22 cellular contexts compared by ENCODE assay signal in the genomic region with DNA sequence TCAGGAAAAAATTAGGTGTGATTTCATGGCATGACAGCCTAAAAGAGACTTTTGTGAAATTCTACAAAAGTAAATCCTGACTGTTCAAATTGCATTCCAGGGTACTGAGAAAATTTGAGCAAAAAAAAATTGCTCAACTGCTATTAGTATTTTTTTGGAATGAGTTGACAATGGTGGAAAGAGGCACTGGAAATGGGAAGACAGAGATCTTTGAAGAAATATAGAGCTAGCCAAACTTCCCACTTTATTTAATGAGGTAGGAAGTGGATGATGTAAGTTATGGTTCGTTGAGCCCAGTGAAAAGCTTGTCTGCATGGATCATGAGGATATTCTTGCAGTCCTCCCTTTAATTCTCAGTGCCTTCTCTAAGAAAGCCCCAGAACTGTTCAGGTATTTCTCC.
A peak's percentile ranks its signal among the peaks of the same experiment; 100 is the strongest.
DNase-seq lines count a peak whose midpoint lies in the region; ATAC-seq, FAIRE-seq and TF ChIP-seq lines count a peak whose summit lies in the region.
"Had no signal": no experiment of that assay in that cellular context is flagged by ENCODE, and none has a peak within 500 bp of the region (broad histone marks: within the 10 kb centered on the region; RNA-seq: fewer than 3 reads in every experiment).

No MANE protein-coding gene starts in this region.

- peaks cover 40% of the 10 kb centered on the region for H3K4me1 Mint-ChIP-seq in nephron progenitor cell

- intact Hi-C loops in Right ventricle myocardium superior (cut with DNase I): no loop called here

- peaks cover 25% of the 10 kb centered on the region for H3K36me3 Mint-ChIP-seq in nephron progenitor cell (ENCODE audit: low read depth)

- H3K36me3 ChIP-seq in right atrium auricular region: peaks cover 18% of the 10 kb centered on the region
- H3K36me3 ChIP-seq in HAP-1 (replicated peaks): no peaks in the 10 kb centered on the region; the same call in 1 of the 2 replicates
- H3K36me3 ChIP-seq: BE2C had no signal

- DNase-seq in Right ventricle myocardium superior (no peak), right atrium auricular region (ENCODE audit: low spot score) (no peak), fibroblast of peridontal ligament (ENCODE audit: extremely low read depth) (peak; percentile 22), nephron progenitor cell (no peak), NCI-H146 treated with DMSO at 0.1 percent for 48 hours (lab: John Stamatoyannopoulos, UW; ENCODE audit: unreplicated experiment) (no peak), GM12891 (ENCODE audit: insufficient read length, low spot score) (no peak), HAP-1 (ENCODE audit: low spot score in 2 of 2) (no peak)
- DNase-seq: BE2C, DMS79, H7, KG1, NCI-H1105, NCI-H146, NCI-H2029 treated with DMSO at 0.1 percent for 48 hours, NCI-H2171 treated with DMSO at 0.1 percent for 48 hours, NCI-H524 treated with DMSO at 0.1 percent for 48 hours, PC-9, RPMI8226, SHP77 treated with DMSO at 0.1 percent for 48 hours, SW 1271 had no signal

- TF ChIP-seq CTCF in right atrium auricular region (IDR thresholded peaks at IDR 0.05): no peak
- no peak for TF ChIP-seq CTCF in nephron progenitor cell (IDR thresholded peaks at IDR 0.05)

- peak overlapping the region in 1 of 2 donors; percentile 9 for H3K27ac ChIP-seq in right atrium auricular region
- H3K27ac ChIP-seq: PC-9, SK-N-MC had no signal

- TF ChIP-seq POLR2A in GM12891 (IDR thresholded peaks at IDR 0.05; ENCODE audit: low read depth, low read length): no peak

- ATAC-seq in Right ventricle myocardium superior (ENCODE audit: poor library complexity): peak; percentile 18

- H3K27me3 ChIP-seq in right atrium auricular region: no peaks in the 10 kb centered on the region
- no peaks in the 10 kb centered on the region for H3K27me3 ChIP-seq in HAP-1 (ENCODE audit: low read depth)
- H3K27me3 ChIP-seq: BE2C had no signal

- in situ Hi-C loops in HAP-1 (cut with MboI; ENCODE audit: low sequenced_read_pairs): no loop called here

- H3K9me3 ChIP-seq in right atrium auricular region: no peaks in the 10 kb centered on the region
- H3K9me3 ChIP-seq in HAP-1: no peaks in the 10 kb centered on the region
- H3K9me3 ChIP-seq: BE2C had no signal

- H3K4me3 ChIP-seq in right atrium auricular region: no peak overlapping the region
- H3K4me3 ChIP-seq in HAP-1: no peak overlapping the region
- H3K4me3 ChIP-seq: PC-9, SK-N-MC had no signal

- peaks cover 10% of the 10 kb centered on the region for H3K9me3 Mint-ChIP-seq in nephron progenitor cell

- FAIRE-seq in GM12891 (lab: Jason Lieb, UNC): no peak
- FAIRE-seq: D721Med had no signal

- H3K27me3 Mint-ChIP-seq in nephron progenitor cell (ENCODE audit: low read depth, poor library complexity): peaks cover 7% of the 10 kb centered on the region

- no peak overlapping the region for H3K4me3 Mint-ChIP-seq in nephron progenitor cell

- H3K27ac Mint-ChIP-seq in nephron progenitor cell: peak overlapping the region; percentile 40

- peaks cover 0 to 16% of the 10 kb centered on the region in 2 donors for H3K4me1 ChIP-seq in right atrium auricular region
- no peaks in the 10 kb centered on the region for H3K4me1 ChIP-seq in HAP-1

TF ChIP-seq in GM12891, 5 proteins besides CTCF, POLR2A, EP300 and RAD21:
- no peak for TF ChIP-seq SPI1 (IDR thresholded peaks at IDR 0.05; ENCODE audit: low read depth, low read length)
- TF ChIP-seq PAX5 (IDR thresholded peaks at IDR 0.05; ENCODE audit: insufficient read depth, low read length, severe bottlenecking): no peak
- TF ChIP-seq TAF1 (IDR thresholded peaks at IDR 0.05; ENCODE audit: low read depth, low read length): no peak
- no peak for TF ChIP-seq POLR2AphosphoS5 (IDR thresholded peaks at IDR 0.05; ENCODE audit: low read depth, low read length)
- TF ChIP-seq POU2F2 (IDR thresholded peaks at IDR 0.05; ENCODE audit: low read depth, low read length): no peak
